22 cellular contexts compared by ENCODE assay signal in the genomic region with DNA sequence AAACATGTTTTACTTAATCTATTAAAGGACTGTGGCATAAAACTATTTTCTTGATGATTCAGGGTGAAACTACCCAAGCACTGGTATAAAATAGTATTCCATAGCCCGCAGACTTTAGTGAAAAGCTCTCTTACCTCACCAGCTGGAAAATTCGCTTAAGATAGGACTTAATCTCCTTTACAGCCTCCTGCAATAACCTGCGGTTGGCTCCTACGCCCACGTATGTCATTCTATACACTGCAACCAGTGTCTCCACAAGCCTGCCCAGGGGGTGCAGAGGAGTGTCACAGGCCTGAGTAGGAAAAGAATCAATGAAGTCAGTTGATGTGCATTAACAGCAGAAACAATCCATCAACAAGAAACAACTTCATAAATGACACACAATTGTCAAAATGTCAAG. TPM values are rescaled to one million over a fixed set of nuclear protein-coding genes. Genes with fewer than 3 reads are reported as not detected.
"Had no signal": no experiment of that assay in that cellular context is flagged by ENCODE, and none has a peak within 500 bp of the region (broad histone marks: within the 10 kb centered on the region; RNA-seq: fewer than 3 reads in every experiment).

No MANE protein-coding gene starts in this region.

- H3K4me3 Mint-ChIP-seq: activated naive CD8-positive, alpha-beta T cell; brain; mesothelial cell of epicardium; nephron had no signal

- H3K27ac Mint-ChIP-seq: activated naive CD8-positive, alpha-beta T cell; mesothelial cell of epicardium; nephron had no signal

- H3K4me1 ChIP-seq: lower lobe of right lung, sigmoid colon, transverse colon, uterus had no signal

- H3K9me3 Mint-ChIP-seq: brain, mesothelial cell of epicardium, nephron had no signal

- H3K9me3 ChIP-seq: lower lobe of right lung, sigmoid colon, transverse colon, uterus had no signal

- DNase-seq: activated CD4-positive, alpha-beta T cell treated with anti-CD3 and anti-CD28 coated beads, Interleukin-2, amount 50 U/mL, for 48 hours; activated T-cell treated with anti-CD3 and anti-CD28 coated beads for 4 hours; caudate nucleus; dorsolateral prefrontal cortex; islet precursor cell; left colon; lower lobe of right lung; nucleus accumbens; sigmoid colon; stimulated activated CD8-positive, alpha-beta memory T cell treated with anti-CD3 and anti-CD28 coated beads, Interleukin-4, amount 100 ng/mL, for 48 hours; stimulated activated naive CD4-positive, alpha-beta T cell treated with Interleukin-2 at 50 U/mL for 16 hours; T1000; transverse colon; uterus had no signal

- H3K36me3 ChIP-seq: uterus had no signal

- H3K27me3 ChIP-seq: dorsolateral prefrontal cortex, hepatocyte, sigmoid colon, transverse colon, uterus had no signal

- H3K27me3 Mint-ChIP-seq: activated naive CD8-positive, alpha-beta T cell; brain had no signal

- H3K4me1 Mint-ChIP-seq: brain, mesothelial cell of epicardium, nephron had no signal

- H3K4me3 ChIP-seq: dorsolateral prefrontal cortex, hepatocyte, lower lobe of right lung, sigmoid colon, transverse colon, uterus had no signal

- H3K27ac ChIP-seq: dorsolateral prefrontal cortex, hepatocyte, lower lobe of right lung, sigmoid colon, transverse colon, uterus, VCaP had no signal

RNA-seq across cellular contexts. Expression of gene MPP4, which starts 11.3 kb away (rescaled TPM):
- total RNA-seq: left colon; renal cortical epithelial cell; T-helper 1 cell treated with Interleukin-12 subunit alpha and Interleukin-12 subunit beta and Interleukin-4 antibody, amounts not matched to agents 30 ng/mL and 1 ng/mL, for 36 hours; transverse colon had no signal
